In the genomic region with DNA sequence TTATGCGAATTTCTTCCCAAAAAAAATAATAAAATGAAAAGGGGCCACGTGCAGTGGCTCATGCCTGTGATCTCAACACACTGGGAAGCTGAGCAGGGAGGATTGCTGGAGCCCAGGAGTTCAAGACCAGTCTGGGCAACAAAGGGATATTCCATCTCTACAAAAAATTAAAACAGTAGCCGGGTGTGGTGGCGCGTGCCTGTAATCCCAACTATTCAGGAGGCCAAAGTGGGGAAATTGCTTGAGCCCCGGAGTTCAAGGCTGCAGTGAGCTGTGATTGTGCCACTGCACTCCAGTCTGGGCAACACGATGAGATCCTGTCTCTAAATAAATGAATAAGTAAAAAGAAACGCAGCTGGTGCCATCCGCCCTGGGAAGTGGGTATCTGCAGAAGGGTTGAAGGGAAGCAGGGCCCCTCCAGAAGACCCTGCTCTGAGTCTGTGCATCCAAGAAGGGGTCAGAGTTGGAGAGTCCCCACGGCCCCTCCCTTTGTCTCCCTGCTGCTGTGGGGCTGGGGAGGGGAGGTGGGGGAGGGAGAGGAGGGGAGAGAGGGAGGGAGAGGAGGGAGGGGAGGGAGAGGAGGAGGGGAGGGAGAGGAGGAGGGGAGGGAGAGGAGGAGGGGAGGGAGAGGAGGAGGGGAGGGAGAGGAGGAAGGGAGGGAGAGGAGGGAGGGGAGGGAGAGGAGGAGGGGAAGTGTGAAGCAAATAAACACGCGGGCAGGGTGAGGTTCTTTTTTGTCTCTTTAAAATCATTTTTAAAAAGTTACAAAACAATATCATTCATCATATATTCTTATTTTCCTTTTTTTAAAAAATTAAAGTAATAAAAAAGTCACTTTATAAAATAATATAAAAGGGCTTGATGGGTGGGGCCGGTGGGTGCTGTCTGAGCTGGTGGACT, we compare ENCODE assay signal across 17 cellular contexts. TPM values are rescaled to one million over a fixed set of nuclear protein-coding genes. Genes with fewer than 3 reads are reported as not detected.
DNase-seq lines count a peak whose midpoint lies in the region; ATAC-seq and TF ChIP-seq lines count a peak whose summit lies in the region.
"Had no signal": no experiment of that assay in that cellular context is flagged by ENCODE, and none has a peak within 500 bp of the region (broad histone marks: within the 10 kb centered on the region; RNA-seq: fewer than 3 reads in every experiment).

No MANE protein-coding gene starts in this region.

- no peak for DNase-seq in activated CD4-positive, alpha-beta T cell treated with anti-CD3 and anti-CD28 coated beads, Interleukin-2, amount 10 ng/mL, durations not matched to agents 7 days and 5 days
- DNase-seq in activated CD4-positive, alpha-beta T cell treated with anti-CD3 and anti-CD28 coated beads for 1 hour: no peak
- no peak for DNase-seq in RWPE1 (ENCODE audit: low spot score)
- no peak for DNase-seq in glutamatergic neuron
- no peak for DNase-seq in stimulated activated effector memory CD8-positive, alpha-beta T cell treated with anti-CD3 and anti-CD28 coated beads, Interleukin-12 subunit alpha, Interleukin-12 subunit beta, amount 100 ng/mL, for 72 hours (ENCODE audit: low spot score in 2 of 2)
- no peak for DNase-seq in amniotic stem cell (lab: John Stamatoyannopoulos, UW)
- DNase-seq in NCI-H226: no peak
- DNase-seq: 8988T; Calu3; CD8-positive, alpha-beta T cell; DMS53; GOT3; HFFc6 had no signal

- peaks cover 2% of the 10 kb centered on the region for H3K27me3 Mint-ChIP-seq in activated CD4-positive, alpha-beta T cell treated with anti-CD3 and anti-CD28 coated beads, Interleukin-2, amount 10 ng/mL, durations not matched to agents 7 days and 5 days
- peaks cover 3% of the 10 kb centered on the region for H3K27me3 Mint-ChIP-seq in glutamatergic neuron (ENCODE audit: unreplicated experiment)

- TF ChIP-seq CTCF in RWPE1 (conservative IDR thresholded peaks at IDR 0.05; ENCODE audit: low read depth) (no peak), glutamatergic neuron (IDR thresholded peaks at IDR 0.05; ENCODE audit: partially characterized antibody, unreplicated experiment) (no peak)

- 0 out of 2 replicates have a peak overlapping the region, but pooled peaks have one; percentile 2 for H3K27ac ChIP-seq in RWPE1
- H3K27ac ChIP-seq: BLaER1 treated with 17β-estradiol and CSF1 and Interleukin-3, amounts not matched to agents 10 nM and 100 nM had no signal

- no peak for ATAC-seq in stimulated activated effector memory CD8-positive, alpha-beta T cell treated with anti-CD3 and anti-CD28 coated beads, Interleukin-12 subunit alpha, Interleukin-12 subunit beta, amount 100 ng/mL, for 72 hours
- no peak for ATAC-seq in GM18873 (IDR thresholded peaks at IDR 0.05; ENCODE audit: low FRiP score, unreplicated experiment)
- ATAC-seq: CD8-positive, alpha-beta T cell; HCT116 had no signal

- H3K4me1 Mint-ChIP-seq in activated CD4-positive, alpha-beta T cell treated with anti-CD3 and anti-CD28 coated beads, Interleukin-2, amount 10 ng/mL, durations not matched to agents 7 days and 5 days: peaks cover 3% of the 10 kb centered on the region
- peaks cover 9% of the 10 kb centered on the region for H3K4me1 Mint-ChIP-seq in glutamatergic neuron (ENCODE audit: low read depth, unreplicated experiment)
- H3K4me1 Mint-ChIP-seq in stimulated activated effector memory CD8-positive, alpha-beta T cell treated with anti-CD3 and anti-CD28 coated beads, Interleukin-12 subunit alpha, Interleukin-12 subunit beta, amount 100 ng/mL, for 72 hours: no peaks in the 10 kb centered on the region

- H3K9me3 Mint-ChIP-seq in activated CD4-positive, alpha-beta T cell treated with anti-CD3 and anti-CD28 coated beads, Interleukin-2, amount 10 ng/mL, durations not matched to agents 7 days and 5 days: no peaks in the 10 kb centered on the region
- peaks cover 6% of the 10 kb centered on the region for H3K9me3 Mint-ChIP-seq in glutamatergic neuron (ENCODE audit: unreplicated experiment)
- H3K9me3 Mint-ChIP-seq in stimulated activated effector memory CD8-positive, alpha-beta T cell treated with anti-CD3 and anti-CD28 coated beads, Interleukin-12 subunit alpha, Interleukin-12 subunit beta, amount 100 ng/mL, for 72 hours: no peaks in the 10 kb centered on the region
- H3K9me3 Mint-ChIP-seq: CD8-positive, alpha-beta T cell; HFFc6 had no signal

- CTCF ChIA-PET in activated CD4-positive, alpha-beta T cell treated with anti-CD3 and anti-CD28 coated beads, Interleukin-2, amount 10 ng/mL, durations not matched to agents 7 days and 5 days (lab: Charles Lee): interaction anchor here (0.8 to 4.1 kb wide), 2 partner anchors 8 to 289 kb away, joined by 4 to 21 read pairs; a partner anchor contains a TSS
- CTCF ChIA-PET in RWPE1 (lab: Yijun Ruan, JAX): interaction anchor here (0.7 kb wide), 2 partner anchors 69 to 70 kb away, joined by 3 to 5 read pairs; no protein-coding TSS in a partner anchor

- H3K4me3 Mint-ChIP-seq in activated CD4-positive, alpha-beta T cell treated with anti-CD3 and anti-CD28 coated beads, Interleukin-2, amount 10 ng/mL, durations not matched to agents 7 days and 5 days: no peak overlapping the region
- no peak overlapping the region for H3K4me3 Mint-ChIP-seq in glutamatergic neuron (ENCODE audit: unreplicated experiment)
- no peak overlapping the region for H3K4me3 Mint-ChIP-seq in stimulated activated effector memory CD8-positive, alpha-beta T cell treated with anti-CD3 and anti-CD28 coated beads, Interleukin-12 subunit alpha, Interleukin-12 subunit beta, amount 100 ng/mL, for 72 hours
- H3K4me3 Mint-ChIP-seq: CD8-positive, alpha-beta T cell; HFFc6 had no signal

- POLR2A ChIA-PET in activated CD4-positive, alpha-beta T cell treated with anti-CD3 and anti-CD28 coated beads, Interleukin-2, amount 10 ng/mL, durations not matched to agents 7 days and 5 days (lab: Charles Lee): no interaction called here
- POLR2A ChIA-PET in RWPE1 (lab: Yijun Ruan, JAX; ENCODE audit: low non-redundant PET): interaction anchor here (0.7 kb wide), 1 partner anchor 15 kb away, joined by 3 read pairs; no protein-coding TSS in a partner anchor

- H3K27ac Mint-ChIP-seq in activated CD4-positive, alpha-beta T cell treated with anti-CD3 and anti-CD28 coated beads, Interleukin-2, amount 10 ng/mL, durations not matched to agents 7 days and 5 days: peak overlapping the region; percentile 10
- peak overlapping the region; percentile 48 for H3K27ac Mint-ChIP-seq in glutamatergic neuron (ENCODE audit: unreplicated experiment)
- H3K27ac Mint-ChIP-seq in stimulated activated effector memory CD8-positive, alpha-beta T cell treated with anti-CD3 and anti-CD28 coated beads, Interleukin-12 subunit alpha, Interleukin-12 subunit beta, amount 100 ng/mL, for 72 hours: peak overlapping the region; percentile 67
- H3K27ac Mint-ChIP-seq: CD8-positive, alpha-beta T cell; HFFc6 had no signal

- no peaks in the 10 kb centered on the region for H3K36me3 Mint-ChIP-seq in activated CD4-positive, alpha-beta T cell treated with anti-CD3 and anti-CD28 coated beads, Interleukin-2, amount 10 ng/mL, durations not matched to agents 7 days and 5 days (ENCODE audit: low read depth)
- no peaks in the 10 kb centered on the region for H3K36me3 Mint-ChIP-seq in glutamatergic neuron (ENCODE audit: unreplicated experiment)
- no peaks in the 10 kb centered on the region for H3K36me3 Mint-ChIP-seq in stimulated activated effector memory CD8-positive, alpha-beta T cell treated with anti-CD3 and anti-CD28 coated beads, Interleukin-12 subunit alpha, Interleukin-12 subunit beta, amount 100 ng/mL, for 72 hours
- H3K36me3 Mint-ChIP-seq: CD8-positive, alpha-beta T cell had no signal

RNA-seq across cellular contexts. Expression of a gene that starts 5.0 kb away (rescaled TPM):
- total RNA-seq in activated CD4-positive, alpha-beta T cell treated with anti-CD3 and anti-CD28 coated beads, Interleukin-2, amount 10 ng/mL, durations not matched to agents 7 days and 5 days: not detected
- 0.69 TPM for total RNA-seq in glutamatergic neuron (ENCODE audit: unreplicated experiment)
- total RNA-seq: A673; Calu3; CD8-positive, alpha-beta T cell; HFFc6 had no signal

RNA-seq across cellular contexts. Expression of a gene that starts 9.0 kb away (rescaled TPM):
- under 1 TPM; 0.23 to 0.55 TPM for total RNA-seq in activated CD4-positive, alpha-beta T cell treated with anti-CD3 and anti-CD28 coated beads, Interleukin-2, amount 10 ng/mL, durations not matched to agents 7 days and 5 days
- 39.8 TPM for total RNA-seq in glutamatergic neuron (ENCODE audit: unreplicated experiment)
- total RNA-seq: A673; Calu3; CD8-positive, alpha-beta T cell had no signal

RNA-seq across cellular contexts. Expression of a gene that starts 14.9 kb away (rescaled TPM):
- total RNA-seq in activated CD4-positive, alpha-beta T cell treated with anti-CD3 and anti-CD28 coated beads, Interleukin-2, amount 10 ng/mL, durations not matched to agents 7 days and 5 days: 10 to 100 TPM; 22.8 to 26.9 TPM
- total RNA-seq in glutamatergic neuron (ENCODE audit: unreplicated experiment): 68.1 TPM

RNA-seq across cellular contexts. Expression of a gene that starts 24.5 kb away (rescaled TPM):
- total RNA-seq in activated CD4-positive, alpha-beta T cell treated with anti-CD3 and anti-CD28 coated beads, Interleukin-2, amount 10 ng/mL, durations not matched to agents 7 days and 5 days: 10 to 100 TPM; 15.8 to 20.2 TPM
- total RNA-seq in glutamatergic neuron (ENCODE audit: unreplicated experiment): 30.6 TPM

RNA-seq across cellular contexts. Expression of a gene that starts 25.4 kb away (rescaled TPM):
- 10 to 100 TPM; 34.0 to 37.6 TPM for total RNA-seq in activated CD4-positive, alpha-beta T cell treated with anti-CD3 and anti-CD28 coated beads, Interleukin-2, amount 10 ng/mL, durations not matched to agents 7 days and 5 days
- total RNA-seq in glutamatergic neuron (ENCODE audit: unreplicated experiment): 51.7 TPM

Comparison
In these comparisons a context has a peak if more than half of its experiments do, and no peak if none do; other contexts are left out.
1. H3K27ac Mint-ChIP-seq: peak in every context shown above with its lines; median percentile 67 in stimulated activated effector memory CD8-positive, alpha-beta T cell treated with anti-CD3 and anti-CD28 coated beads, Interleukin-12 subunit alpha, Interleukin-12 subunit beta, amount 100 ng/mL, for 72 hours; 48 in glutamatergic neuron; 10 in activated CD4-positive, alpha-beta T cell treated with anti-CD3 and anti-CD28 coated beads, Interleukin-2, amount 10 ng/mL, durations not matched to agents 7 days and 5 days.
2. RNA of a gene that starts 9.0 kb away (total RNA-seq): 39.8 TPM in glutamatergic neuron (single experiment); 0.23 to 0.55 TPM in activated CD4-positive, alpha-beta T cell treated with anti-CD3 and anti-CD28 coated beads, Interleukin-2, amount 10 ng/mL, durations not matched to agents 7 days and 5 days; every median in the first group is over 10 times any median in the second.